1 cellular context compared by ENCODE assay signal in genomic region chr16:9885457-9885856, GRCh38.
TF ChIP-seq lines count a peak whose summit lies in the region.

No MANE protein-coding gene starts in this region.

TF ChIP-seq in WTC11, 78 proteins besides CTCF, POLR2A, EP300 and RAD21 (continued from another document):
- TF ChIP-seq CREM (CRISPR knock-in tag; IDR thresholded peaks at IDR 0.05), result no peak
- TF ChIP-seq GRHL2 (CRISPR knock-in tag; IDR thresholded peaks at IDR 0.05; ENCODE audit: insufficient replicate concordance, severe bottlenecking), result no peak
- no peak for TF ChIP-seq TCF7 (CRISPR knock-in tag; IDR thresholded peaks at IDR 0.05; ENCODE audit: low read depth)
- no peak for TF ChIP-seq ELF4 (CRISPR knock-in tag; IDR thresholded peaks at IDR 0.05; ENCODE audit: low read depth)
- TF ChIP-seq E2F5 (CRISPR knock-in tag; IDR thresholded peaks at IDR 0.05), result no peak
- no peak for TF ChIP-seq SP1 (CRISPR knock-in tag; conservative IDR thresholded peaks at IDR 0.05)
- TF ChIP-seq ZNF121 (CRISPR knock-in tag; IDR thresholded peaks at IDR 0.05), result no peak
- no peak for TF ChIP-seq JUN (CRISPR knock-in tag; IDR thresholded peaks at IDR 0.05)
